ENCODE assay signal across 11 cellular contexts in the genomic region with DNA sequence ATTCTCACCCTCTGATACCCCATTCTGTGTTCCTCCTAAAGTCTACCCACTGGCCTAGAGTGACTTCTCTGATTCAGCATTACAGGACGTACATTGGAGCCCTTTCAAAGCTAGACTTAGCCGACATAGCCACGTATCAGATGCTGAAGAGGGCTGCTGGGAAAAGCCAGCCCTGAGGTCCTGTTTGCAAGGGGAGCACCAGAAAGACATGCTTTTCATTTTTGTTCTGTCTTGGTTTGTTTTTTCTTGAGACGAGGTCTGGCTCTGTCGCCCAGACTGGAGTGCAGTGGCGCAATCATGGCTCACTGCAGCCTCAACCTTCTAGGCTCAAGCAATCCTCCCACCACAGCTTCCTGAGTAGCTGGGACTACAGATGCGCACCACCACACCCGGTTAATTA. TPM values are rescaled to one million over a fixed set of nuclear protein-coding genes. Genes with fewer than 3 reads are reported as not detected.
DNase-seq lines count a peak whose midpoint lies in the region; ATAC-seq, FAIRE-seq and TF ChIP-seq lines count a peak whose summit lies in the region.
"Had no signal": no experiment of that assay in that cellular context is flagged by ENCODE, and none has a peak within 500 bp of the region (broad histone marks: within the 10 kb centered on the region; RNA-seq: fewer than 3 reads in every experiment).

No MANE protein-coding gene starts in this region.

- no peak overlapping the region for H3K4me3 Mint-ChIP-seq in activated CD4-positive, alpha-beta memory T cell treated with anti-CD3 and anti-CD28 coated beads for 36 hours

- ATAC-seq in Right ventricle myocardium superior (ENCODE audit: poor library complexity) (no peak), Right ventricle myocardium inferior (no peak)
- ATAC-seq: HCT116 had no signal

- no peak overlapping the region for H3K4me3 ChIP-seq in fibroblast of villous mesenchyme (ENCODE audit: low read depth, low read length)
- H3K4me3 ChIP-seq in uterus = no peak overlapping the region

- peaks cover 0 to 5% of the 10 kb centered on the region in 2 donors for H3K4me1 ChIP-seq in uterus

- intact Hi-C loops in Right ventricle myocardium superior (cut with DNase I) (no loop called here), Right ventricle myocardium inferior (cut with DNase I) (loop anchor here (10.0 kb wide), 1 partner anchor 286 kb away; a partner anchor contains a TSS), uterus (cut with DNase I; ENCODE audit: low total_unique reads) (no loop called here)
- intact Hi-C loops in activated CD4-positive, alpha-beta memory T cell treated with anti-CD3 and anti-CD28 coated beads for 36 hours (cut with micrococcal nuclease) = no loop called here

- FAIRE-seq in GM12892 (lab: Jason Lieb, UNC) = no peak
- FAIRE-seq: kidney had no signal

- no peaks in the 10 kb centered on the region for H3K27me3 ChIP-seq in uterus

- DNase-seq in Right ventricle myocardium superior (peak; percentile 61), Right ventricle myocardium inferior (ENCODE audit: missing footprints) (no peak), fibroblast of villous mesenchyme (ENCODE audit: low read depth) (peak; percentile 88), uterus (peak in 1 of 2 donors; percentile 51), kidney glomerular epithelial cell (lab: John Stamatoyannopoulos, UW) (no peak), GM12892 (ENCODE audit: insufficient read length) (no peak), amygdala (lab: John Stamatoyannopoulos, UW) (no peak)
- DNase-seq in activated CD4-positive, alpha-beta memory T cell treated with anti-CD3 and anti-CD28 coated beads for 36 hours = peak; percentile 56
- DNase-seq: kidney, NCI-H1694 treated with DMSO at 0.1 percent for 48 hours had no signal

- POLR2A ChIA-PET in activated CD4-positive, alpha-beta memory T cell treated with anti-CD3 and anti-CD28 coated beads for 36 hours (lab: Charles Lee) = interaction anchor here (1.0 to 3.0 kb wide), 5 partner anchors 8 to 73 kb away, joined by 3 to 17 read pairs (median 7); a partner anchor contains a TSS

- no peak for TF ChIP-seq CTCF in fibroblast of villous mesenchyme (IDR thresholded peaks at IDR 0.05; ENCODE audit: insufficient read depth, low read depth, low read length)
- no peak for TF ChIP-seq CTCF in uterus (IDR thresholded peaks at IDR 0.05)

- no peak for TF ChIP-seq POLR2A in uterus (IDR thresholded peaks at IDR 0.05)
- no peak for TF ChIP-seq POLR2A in GM12892 (IDR thresholded peaks at IDR 0.05; ENCODE audit: low read depth, low read length)

- H3K9me3 Mint-ChIP-seq in activated CD4-positive, alpha-beta memory T cell treated with anti-CD3 and anti-CD28 coated beads for 36 hours = no peaks in the 10 kb centered on the region

- H3K36me3 ChIP-seq in uterus = no peaks in the 10 kb centered on the region

- H3K9me3 ChIP-seq in uterus = no peaks in the 10 kb centered on the region

- H3K36me3 Mint-ChIP-seq in activated CD4-positive, alpha-beta memory T cell treated with anti-CD3 and anti-CD28 coated beads for 36 hours = no peaks in the 10 kb centered on the region

- peak overlapping the region; percentile 77 for H3K27ac Mint-ChIP-seq in activated CD4-positive, alpha-beta memory T cell treated with anti-CD3 and anti-CD28 coated beads for 36 hours

- H3K4me1 Mint-ChIP-seq in activated CD4-positive, alpha-beta memory T cell treated with anti-CD3 and anti-CD28 coated beads for 36 hours (ENCODE audit: low read depth) = peaks cover 28% of the 10 kb centered on the region

- H3K27ac ChIP-seq in uterus = peak overlapping the region; percentile 84 to 91

- no peaks in the 10 kb centered on the region for H3K27me3 Mint-ChIP-seq in activated CD4-positive, alpha-beta memory T cell treated with anti-CD3 and anti-CD28 coated beads for 36 hours

- CTCF ChIA-PET in activated CD4-positive, alpha-beta memory T cell treated with anti-CD3 and anti-CD28 coated beads for 36 hours (lab: Charles Lee) = interaction anchor here (1.4 to 8.6 kb wide), 3 partner anchors 14 to 74 kb away, joined by 5 to 145 read pairs (median 14); a partner anchor contains a TSS

RNA-seq across cellular contexts. Expression of a gene that starts 6.3 kb away (rescaled TPM):
- total RNA-seq in Right ventricle myocardium superior (2.7 TPM), Right ventricle myocardium inferior (2.1 TPM), fibroblast of villous mesenchyme (12.1 and 13.2 TPM in 2 replicates), uterus (1 to 10 TPM in 3 of 4 donors, under 1 TPM in 1; 0.26 to 8.4 (median 6.0) TPM)
- total RNA-seq in activated CD4-positive, alpha-beta memory T cell treated with anti-CD3 and anti-CD28 coated beads for 36 hours = 10 to 100 TPM in 1 of 2 experiments, 1 to 10 TPM in 1; 9.2 to 10.2 TPM
- polyA plus RNA-seq in GM12892 (2012; ENCODE audit: missing spikeins) = 1.8 TPM

RNA-seq across cellular contexts. Expression of a gene that starts 14.7 kb away (rescaled TPM):
- total RNA-seq in Right ventricle myocardium superior = 88.1 TPM
- 89.9 TPM for total RNA-seq in Right ventricle myocardium inferior
- 100 to 1,000 TPM; 124 to 142 TPM for total RNA-seq in activated CD4-positive, alpha-beta memory T cell treated with anti-CD3 and anti-CD28 coated beads for 36 hours
- total RNA-seq in fibroblast of villous mesenchyme = 37.6 and 63.1 TPM in 2 replicates
- total RNA-seq in uterus = 100 to 1,000 TPM in 1 of 4 donors, 10 to 100 TPM in 3; 20.5 to 233 (median 77.3) TPM
- 218 TPM for polyA plus RNA-seq in GM12892 (2012; ENCODE audit: missing spikeins)

RNA-seq across cellular contexts. Expression of a gene that starts 24.7 kb away (rescaled TPM):
- total RNA-seq in Right ventricle myocardium superior (15.2 TPM), Right ventricle myocardium inferior (13.0 TPM), fibroblast of villous mesenchyme (27.2 and 44.1 TPM in 2 replicates), uterus (10 to 100 TPM; 33.3 to 62.4 (median 45.9) TPM)
- 10 to 100 TPM; 17.7 to 19.3 TPM for total RNA-seq in activated CD4-positive, alpha-beta memory T cell treated with anti-CD3 and anti-CD28 coated beads for 36 hours
- 14.7 TPM for polyA plus RNA-seq in GM12892 (2012; ENCODE audit: missing spikeins)

Comparison
In these comparisons a context has a peak if more than half of its experiments do, and no peak if none do; other contexts are left out.
1. DNase-seq: peak in Right ventricle myocardium superior (single experiment), activated CD4-positive, alpha-beta memory T cell treated with anti-CD3 and anti-CD28 coated beads for 36 hours (single experiment) and fibroblast of villous mesenchyme (single experiment); none in Right ventricle myocardium inferior (single experiment), kidney glomerular epithelial cell (single experiment), GM12892 (single experiment) and amygdala (0 of 56).